In the genomic region with DNA sequence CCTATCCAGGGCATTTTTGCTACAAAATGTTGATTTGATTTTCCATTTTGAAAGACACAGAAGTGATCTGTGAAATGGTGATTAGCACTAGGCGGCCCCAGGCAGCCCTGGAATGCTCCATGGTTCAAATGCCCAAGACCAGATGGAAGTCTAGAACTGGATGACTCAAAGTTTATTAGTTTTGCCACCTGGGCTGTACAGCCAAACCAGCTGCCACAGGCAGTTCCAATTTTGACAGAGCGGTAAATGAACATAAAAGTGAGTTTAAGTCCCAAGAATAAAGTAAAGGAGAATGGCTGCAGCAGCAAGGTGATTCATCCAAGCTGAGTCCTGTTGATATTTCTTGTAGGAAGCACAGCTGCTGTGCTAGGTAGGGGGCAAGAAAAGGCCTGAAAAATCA, we compare ENCODE assay signal across 21 cellular contexts.
DNase-seq lines count a peak whose midpoint lies in the region; ATAC-seq and TF ChIP-seq lines count a peak whose summit lies in the region.
"Had no signal": no experiment of that assay in that cellular context is flagged by ENCODE, and none has a peak within 500 bp of the region (broad histone marks: within the 10 kb centered on the region; RNA-seq: fewer than 3 reads in every experiment).

No MANE protein-coding gene starts in this region.

- no peaks in the 10 kb centered on the region for H3K36me3 Mint-ChIP-seq in MCF 10A (ENCODE audit: insufficient read depth, unreplicated experiment)
- H3K36me3 Mint-ChIP-seq in chondrocyte (ENCODE audit: low read depth) = peaks cover 9% of the 10 kb centered on the region
- H3K36me3 Mint-ChIP-seq in osteocyte (ENCODE audit: unreplicated experiment) = peaks cover 3% of the 10 kb centered on the region
- H3K36me3 Mint-ChIP-seq: CD14-positive monocyte had no signal

- TF ChIP-seq CTCF in mammary epithelial cell (conservative IDR thresholded peaks at IDR 0.05 in 1 of 2, IDR thresholded peaks at IDR 0.05 in 1 of 2; ENCODE audit: extremely low read depth in 1 of 2, insufficient read depth in 1 of 2, low read depth in 1 of 2, low read length in 2 of 2) (no peak), MCF 10A (IDR thresholded peaks at IDR 0.05; ENCODE audit: unreplicated experiment) (no peak), chondrocyte (IDR thresholded peaks at IDR 0.05) (no peak), osteocyte (IDR thresholded peaks at IDR 0.05) (no peak)

- WGBS in mammary epithelial cell (ENCODE audit: low coverage, missing lambda C conversion rate) = 100% methylated on average over 2 of the region's 2 CpGs

- dilution Hi-C loops in mammary epithelial cell (cut with HindIII; ENCODE audit: low sequenced_read_pairs) = no loop called here

- H4K20me1 ChIP-seq in mammary epithelial cell (ENCODE audit: insufficient read depth, low read length) = no peaks in the 10 kb centered on the region

- no peaks in the 10 kb centered on the region for H3K27me3 Mint-ChIP-seq in MCF 10A (ENCODE audit: insufficient read depth, unreplicated experiment)
- no peaks in the 10 kb centered on the region for H3K27me3 Mint-ChIP-seq in chondrocyte (ENCODE audit: low read depth)
- no peaks in the 10 kb centered on the region for H3K27me3 Mint-ChIP-seq in osteocyte (ENCODE audit: unreplicated experiment)

- no peak overlapping the region for H3K4me3 ChIP-seq in mammary epithelial cell (replicated peaks in 1 of 3; ENCODE audit: insufficient read depth in 1 of 3, low read depth in 2 of 3, low read length in 3 of 3)
- H3K4me3 ChIP-seq: A549, K562 had no signal

- H3K79me2 ChIP-seq in mammary epithelial cell (ENCODE audit: insufficient read depth, low read length) = no peaks in the 10 kb centered on the region

- H3K9ac ChIP-seq in mammary epithelial cell (ENCODE audit: insufficient read depth, low read length) = no peak overlapping the region

- no peak overlapping the region for H3K4me3 Mint-ChIP-seq in MCF 10A (ENCODE audit: unreplicated experiment)
- H3K4me3 Mint-ChIP-seq in chondrocyte (ENCODE audit: unreplicated experiment) = no peak overlapping the region
- no peak overlapping the region for H3K4me3 Mint-ChIP-seq in osteocyte (ENCODE audit: unreplicated experiment)
- H3K4me3 Mint-ChIP-seq: CD14-positive monocyte, HFFc6 had no signal

- no peak overlapping the region for H2AFZ ChIP-seq in mammary epithelial cell (ENCODE audit: low read depth, low read length)

- peaks cover 3% of the 10 kb centered on the region for H3K4me1 Mint-ChIP-seq in MCF 10A (ENCODE audit: insufficient read depth, unreplicated experiment)
- H3K4me1 Mint-ChIP-seq in chondrocyte (ENCODE audit: low read depth) = peaks cover 63% of the 10 kb centered on the region
- peaks cover 19% of the 10 kb centered on the region for H3K4me1 Mint-ChIP-seq in osteocyte (ENCODE audit: unreplicated experiment)
- H3K4me1 Mint-ChIP-seq: CD14-positive monocyte had no signal

- no peaks in the 10 kb centered on the region for H3K36me3 ChIP-seq in mammary epithelial cell (ENCODE audit: insufficient read depth, low read length)

- H3K27ac Mint-ChIP-seq in MCF 10A (ENCODE audit: low read depth, unreplicated experiment) (no peak overlapping the region), chondrocyte (ENCODE audit: unreplicated experiment) (peak overlapping the region; percentile 63), osteocyte (ENCODE audit: unreplicated experiment) (no peak overlapping the region)
- H3K27ac Mint-ChIP-seq: HFFc6 had no signal

- ATAC-seq in GM18519 (IDR thresholded peaks at IDR 0.05; ENCODE audit: low FRiP score, unreplicated experiment) = no peak
- ATAC-seq: A549, K562, Panc1 had no signal

- H3K4me2 ChIP-seq in mammary epithelial cell (ENCODE audit: insufficient read depth, low read depth, low read length) = no peak overlapping the region
- H3K4me2 ChIP-seq: A549 had no signal

- no TSS peak for BruUV-seq in mammary epithelial cell (replicated peaks; lab: Mats Ljungman, UMichigan)
- BruUV-seq in MCF 10A (replicated peaks; lab: Mats Ljungman, UMichigan) = no TSS peak

- intact Hi-C loops in mammary epithelial cell (cut with micrococcal nuclease) (loop anchor here (5.0 kb wide), 1 partner anchor 73 kb away; no protein-coding TSS in a partner anchor), MCF 10A (cut with micrococcal nuclease) (no loop called here)

- no peak overlapping the region for H3K27ac ChIP-seq in mammary epithelial cell (ENCODE audit: insufficient read depth, low read depth, low read length)
- H3K27ac ChIP-seq: A549 had no signal

- POLR2A ChIA-PET in MCF 10A (lab: Yijun Ruan, JAX) = no interaction called here

- H3K9me3 Mint-ChIP-seq in MCF 10A (ENCODE audit: unreplicated experiment) (no peaks in the 10 kb centered on the region), chondrocyte (ENCODE audit: low read depth) (peaks cover 8% of the 10 kb centered on the region), osteocyte (ENCODE audit: unreplicated experiment) (peaks cover 8% of the 10 kb centered on the region)
- H3K9me3 Mint-ChIP-seq: HFFc6 had no signal

- no peaks in the 10 kb centered on the region for H3K9me3 ChIP-seq in mammary epithelial cell (replicated peaks; ENCODE audit: insufficient read depth, low read length)
- H3K9me3 ChIP-seq: A549, Caco-2 had no signal

- in situ Hi-C loops in mammary epithelial cell (cut with MboI; ENCODE audit: low sequenced_read_pairs in 2 of 2) = no loop called here

- DNase-seq in mammary epithelial cell (peak; percentile 9), MCF 10A (ENCODE audit: unreplicated experiment) (no peak), chondrocyte (ENCODE audit: low spot score) (no peak), myocyte (ENCODE audit: low read depth) (peak; percentile 66), ecto neural progenitor cell (ENCODE audit: low spot score) (no peak), NAMALWA (ENCODE audit: low spot score) (no peak), osteocyte (ENCODE audit: extremely low spot score, unreplicated experiment) (no peak)
- DNase-seq: Caco-2, DND-41, HFFc6, NCI-H1105 treated with DMSO at 0.1 percent for 48 hours, NCI-H1930, NCI-H2171, NCI-H446 treated with DMSO at 0.1 percent for 48 hours, NCI-H82, SHP77 had no signal

- CTCF ChIA-PET in mammary epithelial cell (lab: Charles Lee; ENCODE audit: low non-redundant PET) (no interaction called here), MCF 10A (lab: Yijun Ruan, JAX) (no interaction called here)

- no peaks in the 10 kb centered on the region for H3K4me1 ChIP-seq in mammary epithelial cell (ENCODE audit: insufficient read depth, low read length)
- H3K4me1 ChIP-seq: A549, Caco-2 had no signal

- H3K27me3 ChIP-seq in mammary epithelial cell (ENCODE audit: insufficient read depth, low read length) = no peaks in the 10 kb centered on the region

Comparison
In these comparisons a context has a peak if more than half of its experiments do, and no peak if none do; other contexts are left out.
1. DNase-seq: peak in mammary epithelial cell (single experiment) and myocyte (single experiment); none in MCF 10A (single experiment), chondrocyte (single experiment), ecto neural progenitor cell (single experiment), NAMALWA (single experiment) and osteocyte (single experiment).